In the genomic region with DNA sequence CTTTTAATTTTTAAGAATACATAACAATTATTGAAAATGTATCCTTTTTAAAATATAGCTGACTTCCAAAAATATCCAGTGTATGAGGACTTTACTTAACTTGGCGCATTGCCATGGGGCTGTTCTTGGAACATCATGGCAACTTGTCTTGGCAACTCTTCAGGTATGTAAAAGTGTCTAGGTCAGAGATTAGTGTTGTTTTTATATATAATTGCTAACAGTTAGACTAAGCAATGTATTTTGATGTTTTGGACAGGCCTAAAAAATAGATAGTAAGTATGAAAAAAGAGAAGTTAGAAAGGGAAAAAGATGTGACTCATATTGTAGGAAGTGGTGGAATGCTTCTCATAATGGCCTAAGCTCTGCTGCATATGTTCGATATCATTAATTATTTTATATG, we compare ENCODE assay signal across 1 cellular context.
TF ChIP-seq lines count a peak whose summit lies in the region.

No MANE protein-coding gene starts in this region.

TF ChIP-seq in HepG2, 621 proteins besides CTCF, POLR2A, EP300 and RAD21 (continued from another document):
- TF ChIP-seq, protein P1, sequence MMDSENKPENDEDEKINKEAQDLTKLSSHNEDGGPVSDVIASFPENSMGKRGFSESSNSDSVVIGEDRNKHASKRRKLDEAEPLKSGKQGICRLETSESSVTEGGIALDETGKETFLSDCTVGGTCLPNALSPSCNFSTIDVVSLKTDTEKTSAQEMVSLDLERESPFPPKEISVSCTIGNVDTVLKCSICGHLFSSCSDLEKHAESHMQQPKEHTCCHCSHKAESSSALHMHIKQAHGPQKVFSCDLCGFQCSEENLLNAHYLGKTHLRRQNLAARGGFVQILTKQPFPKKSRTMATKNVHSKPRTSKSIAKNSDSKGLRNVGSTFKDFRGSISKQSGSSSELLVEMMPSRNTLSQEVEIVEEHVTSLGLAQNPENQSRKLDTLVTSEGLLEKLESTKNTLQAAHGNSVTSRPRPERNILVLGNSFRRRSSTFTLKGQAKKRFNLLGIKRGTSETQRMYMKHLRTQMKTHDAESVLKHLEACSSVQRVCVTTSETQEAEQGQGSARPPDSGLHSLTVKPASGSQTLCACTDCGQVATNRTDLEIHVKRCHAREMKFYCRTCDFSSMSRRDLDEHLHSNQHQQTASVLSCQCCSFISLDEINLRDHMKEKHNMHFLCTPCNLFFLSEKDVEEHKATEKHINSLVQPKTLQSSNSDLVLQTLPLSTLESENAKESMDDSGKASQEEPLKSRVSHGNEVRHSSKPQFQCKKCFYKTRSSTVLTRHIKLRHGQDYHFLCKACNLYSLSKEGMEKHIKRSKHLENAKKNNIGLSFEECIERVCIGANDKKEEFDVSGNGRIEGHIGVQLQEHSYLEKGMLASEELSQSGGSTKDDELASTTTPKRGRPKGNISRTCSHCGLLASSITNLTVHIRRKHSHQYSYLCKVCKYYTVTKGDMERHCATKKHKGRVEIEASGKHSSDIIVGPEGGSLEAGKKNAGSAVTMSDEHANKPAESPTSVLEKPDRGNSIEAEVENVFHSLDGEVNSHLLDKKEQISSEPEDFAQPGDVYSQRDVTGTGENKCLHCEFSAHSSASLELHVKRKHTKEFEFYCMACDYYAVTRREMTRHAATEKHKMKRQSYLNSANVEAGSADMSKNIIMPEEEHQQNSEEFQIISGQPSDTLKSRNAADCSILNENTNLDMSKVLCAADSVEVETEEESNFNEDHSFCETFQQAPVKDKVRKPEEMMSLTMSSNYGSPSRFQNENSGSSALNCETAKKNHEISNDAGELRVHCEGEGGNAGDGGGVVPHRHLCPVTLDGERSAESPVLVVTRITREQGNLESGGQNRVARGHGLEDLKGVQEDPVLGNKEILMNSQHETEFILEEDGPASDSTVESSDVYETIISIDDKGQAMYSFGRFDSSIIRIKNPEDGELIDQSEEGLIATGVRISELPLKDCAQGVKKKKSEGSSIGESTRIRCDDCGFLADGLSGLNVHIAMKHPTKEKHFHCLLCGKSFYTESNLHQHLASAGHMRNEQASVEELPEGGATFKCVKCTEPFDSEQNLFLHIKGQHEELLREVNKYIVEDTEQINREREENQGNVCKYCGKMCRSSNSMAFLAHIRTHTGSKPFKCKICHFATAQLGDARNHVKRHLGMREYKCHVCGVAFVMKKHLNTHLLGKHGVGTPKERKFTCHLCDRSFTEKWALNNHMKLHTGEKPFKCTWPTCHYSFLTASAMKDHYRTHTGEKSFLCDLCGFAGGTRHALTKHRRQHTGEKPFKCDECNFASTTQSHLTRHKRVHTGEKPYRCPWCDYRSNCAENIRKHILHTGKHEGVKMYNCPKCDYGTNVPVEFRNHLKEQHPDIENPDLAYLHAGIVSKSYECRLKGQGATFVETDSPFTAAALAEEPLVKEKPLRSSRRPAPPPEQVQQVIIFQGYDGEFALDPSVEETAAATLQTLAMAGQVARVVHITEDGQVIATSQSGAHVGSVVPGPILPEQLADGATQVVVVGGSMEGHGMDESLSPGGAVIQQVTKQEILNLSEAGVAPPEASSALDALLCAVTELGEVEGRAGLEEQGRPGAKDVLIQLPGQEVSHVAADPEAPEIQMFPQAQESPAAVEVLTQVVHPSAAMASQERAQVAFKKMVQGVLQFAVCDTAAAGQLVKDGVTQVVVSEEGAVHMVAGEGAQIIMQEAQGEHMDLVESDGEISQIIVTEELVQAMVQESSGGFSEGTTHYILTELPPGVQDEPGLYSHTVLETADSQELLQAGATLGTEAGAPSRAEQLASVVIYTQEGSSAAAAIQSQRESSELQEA (CRISPR knock-in tag; IDR thresholded peaks at IDR 0.05; ENCODE audit: not compliant biosample characterization): no peak
- TF ChIP-seq KDM5A (IDR thresholded peaks at IDR 0.05; ENCODE audit: borderline replicate concordance, low read length): no peak
- TF ChIP-seq NCOA1 (CRISPR knock-in tag; IDR thresholded peaks at IDR 0.05): no peak
